Comparison of ENCODE assay signal across 24 cellular contexts in genomic region chr6:138869343-138869742, GRCh38.
DNase-seq lines count a peak whose midpoint lies in the region; ATAC-seq and TF ChIP-seq lines count a peak whose summit lies in the region.
"Had no signal": no experiment of that assay in that cellular context is flagged by ENCODE, and none has a peak within 500 bp of the region (broad histone marks: within the 10 kb centered on the region; RNA-seq: fewer than 3 reads in every experiment).

No MANE protein-coding gene starts in this region.

- H3F3A ChIP-seq in GM23338 (replicated peaks; ENCODE audit: low read depth) = no peaks in the 10 kb centered on the region

- no peaks in the 10 kb centered on the region for H3K79me2 ChIP-seq in GM23338 (replicated peaks; ENCODE audit: insufficient read depth)

- H3K36me3 Mint-ChIP-seq in GM23338 (ENCODE audit: low read depth) = no peaks in the 10 kb centered on the region
- H3K36me3 Mint-ChIP-seq: CD8-positive, alpha-beta T cell had no signal

- TF ChIP-seq CTCF in GM23338 (conservative IDR thresholded peaks at IDR 0.05; ENCODE audit: low read depth in 2 of 2) (no peak), choroid plexus epithelial cell (conservative IDR thresholded peaks at IDR 0.05; ENCODE audit: low read depth, low read length) (no peak), left ventricle myocardium inferior (IDR thresholded peaks at IDR 0.05; ENCODE audit: borderline replicate concordance) (no peak)

- intact Hi-C loops in left ventricle myocardium inferior (cut with micrococcal nuclease) = no loop called here

- no peak overlapping the region for H3K4me2 ChIP-seq in GM23338

- H3K27me3 Mint-ChIP-seq in GM23338 (ENCODE audit: insufficient read depth, low read depth, poor library complexity) = peaks cover 6% of the 10 kb centered on the region

- H3K27ac Mint-ChIP-seq in GM23338 = no peak overlapping the region
- H3K27ac Mint-ChIP-seq: CD8-positive, alpha-beta T cell; HFFc6; T-helper 2 cell treated with Interferon-gamma antibody and Interleukin-4, amounts not matched to agents 5 μg/mL and 100 μg/mL, for 36 hours had no signal

- no peaks in the 10 kb centered on the region for H3K9me3 ChIP-seq in left ventricle myocardium inferior (replicated peaks)
- H3K9me3 ChIP-seq: adrenal gland, gastrocnemius medialis, stomach had no signal

- no peaks in the 10 kb centered on the region for H3K9me3 Mint-ChIP-seq in GM23338
- H3K9me3 Mint-ChIP-seq: CD8-positive, alpha-beta T cell; HFFc6; T-helper 2 cell treated with Interferon-gamma antibody and Interleukin-4, amounts not matched to agents 5 μg/mL and 100 μg/mL, for 36 hours had no signal

- H3K9me2 ChIP-seq in GM23338 (ENCODE audit: insufficient read depth) = no peaks in the 10 kb centered on the region

- DNase-seq in GM23338 (ENCODE audit: low spot score) (no peak), choroid plexus epithelial cell (ENCODE audit: low read depth) (peak; percentile 15), left ventricle myocardium inferior (peak; percentile 53), RPMI8226 (no peak), OCI-M2 (lab: John Stamatoyannopoulos, UW; ENCODE audit: unreplicated experiment) (no peak)
- DNase-seq: activated effector memory CD4-positive, alpha-beta T cell treated with Interleukin-2 at 50 U/mL for 16 hours; adrenal gland; CD8-positive, alpha-beta T cell; cerebellar nuclear complex; EL; gastrocnemius medialis; HFFc6; MM.1S; NCI-H1694 treated with DMSO at 0.1 percent for 48 hours; NCI-H510A treated with DMSO at 0.1 percent for 48 hours; retina; SIG-M5; stimulated activated CD4-positive, alpha-beta T cell treated with anti-CD3 and anti-CD28 coated beads, Interleukin-1b, Interleukin-23, amount 100 ng/mL, for 48 hours; stomach had no signal

- peaks cover 6% of the 10 kb centered on the region; the same call in 1 of the 2 replicates for H3K4me1 ChIP-seq in GM23338 (ENCODE audit: insufficient read depth)
- H3K4me1 ChIP-seq in left ventricle myocardium inferior = peaks cover 49% of the 10 kb centered on the region
- peaks cover 11% of the 10 kb centered on the region for H3K4me1 ChIP-seq in rectal smooth muscle tissue (ENCODE audit: control insufficient read depth, insufficient read depth, low read length)
- H3K4me1 ChIP-seq: adrenal gland, gastrocnemius medialis had no signal

- peak; percentile 82 for ATAC-seq in GM23338
- no peak for ATAC-seq in HG02885 (IDR thresholded peaks at IDR 0.05; ENCODE audit: poor library complexity, unreplicated experiment)
- ATAC-seq in GM19467 (IDR thresholded peaks at IDR 0.05; ENCODE audit: unreplicated experiment) = no peak
- ATAC-seq: activated CD4-positive, CD25-positive, alpha-beta regulatory T cell treated with anti-CD3 and anti-CD28 coated beads, Interleukin-2, amount 50 U/mL, for 24 hours; CD8-positive, alpha-beta T cell; gastrocnemius medialis had no signal

- H3K27ac ChIP-seq in GM23338 (ENCODE audit: low read depth) = no peak overlapping the region
- H3K27ac ChIP-seq in left ventricle myocardium inferior (replicated peaks) = peak overlapping the region; percentile 88
- H3K27ac ChIP-seq in rectal smooth muscle tissue (ENCODE audit: low read depth, low read length) = peak overlapping the region; percentile 57
- H3K27ac ChIP-seq: adrenal gland, gastrocnemius medialis had no signal

- H3K4me3 ChIP-seq in GM23338 = no peak overlapping the region
- H3K4me3 ChIP-seq in choroid plexus epithelial cell (ENCODE audit: low read depth, low read length) = no peak overlapping the region
- H3K4me3 ChIP-seq in left ventricle myocardium inferior = no peak overlapping the region
- no peak overlapping the region for H3K4me3 ChIP-seq in rectal smooth muscle tissue (ENCODE audit: low read length)
- H3K4me3 ChIP-seq: adrenal gland, gastrocnemius medialis, stomach had no signal

- no peaks in the 10 kb centered on the region for H4K20me1 ChIP-seq in GM23338 (replicated peaks; ENCODE audit: insufficient read depth)

- peak overlapping the region; percentile 90 for H2AFZ ChIP-seq in GM23338

- H3K4me3 Mint-ChIP-seq in GM23338 = no peak overlapping the region
- H3K4me3 Mint-ChIP-seq: CD8-positive, alpha-beta T cell; HFFc6; T-helper 2 cell treated with Interferon-gamma antibody and Interleukin-4, amounts not matched to agents 5 μg/mL and 100 μg/mL, for 36 hours had no signal

- H3K9ac ChIP-seq in rectal smooth muscle tissue (ENCODE audit: low read length) = no peak overlapping the region

- no peaks in the 10 kb centered on the region for H3K27me3 ChIP-seq in GM23338 (ENCODE audit: insufficient read depth)
- no peaks in the 10 kb centered on the region for H3K27me3 ChIP-seq in left ventricle myocardium inferior (ENCODE audit: low read depth)
- no peaks in the 10 kb centered on the region for H3K27me3 ChIP-seq in rectal smooth muscle tissue (ENCODE audit: control insufficient read depth, insufficient read depth, low read length)
- H3K27me3 ChIP-seq: adrenal gland, gastrocnemius medialis, stomach had no signal

- H3K4me1 Mint-ChIP-seq in GM23338 = peaks cover 14% of the 10 kb centered on the region

- no peaks in the 10 kb centered on the region for H3K36me3 ChIP-seq in GM23338 (ENCODE audit: insufficient read depth)
- no peaks in the 10 kb centered on the region for H3K36me3 ChIP-seq in left ventricle myocardium inferior
- no peaks in the 10 kb centered on the region for H3K36me3 ChIP-seq in rectal smooth muscle tissue (ENCODE audit: control insufficient read depth, insufficient read depth, low read length)
- H3K36me3 ChIP-seq: adrenal gland, gastrocnemius medialis, stomach had no signal

TF ChIP-seq in GM23338, 12 proteins besides CTCF, POLR2A, EP300 and RAD21 (continues in another document):
- TF ChIP-seq EZH2 (IDR thresholded peaks at IDR 0.05; ENCODE audit: low read depth, unreplicated experiment) (no peak), EZH2phosphoT487 (IDR thresholded peaks at IDR 0.05; ENCODE audit: unreplicated experiment) (no peak), ZNF331 (CRISPR knock-in tag; IDR thresholded peaks at IDR 0.05; ENCODE audit: low read depth) (no peak), ZNF462 (CRISPR knock-in tag; IDR thresholded peaks at IDR 0.05) (no peak), NANOG (IDR thresholded peaks at IDR 0.05; ENCODE audit: borderline replicate concordance) (no peak)

Comparison
In these comparisons a context has a peak if more than half of its experiments do, and no peak if none do; other contexts are left out.
1. DNase-seq: peak in choroid plexus epithelial cell (single experiment) and left ventricle myocardium inferior (single experiment); none in GM23338 (single experiment), RPMI8226 (single experiment) and OCI-M2 (single experiment).